In genomic region chr15:77569647-77570186, GRCh38 we compare ENCODE assay signal across 9 cellular contexts.
A peak's percentile ranks its signal among the peaks of the same experiment; 100 is the strongest.
DNase-seq lines count a peak whose midpoint lies in the region; ATAC-seq, FAIRE-seq and TF ChIP-seq lines count a peak whose summit lies in the region.
"Had no signal": no experiment of that assay in that cellular context is flagged by ENCODE, and none has a peak within 500 bp of the region (broad histone marks: within the 10 kb centered on the region; RNA-seq: fewer than 3 reads in every experiment).

No MANE protein-coding gene starts in this region.

- no peaks in the 10 kb centered on the region for H3K9me3 Mint-ChIP-seq in activated T-helper 17 cell treated with anti-CD3 and anti-CD28 coated beads, Interleukin-2, amount 50 U/mL, for 72 hours
- H3K9me3 Mint-ChIP-seq: stimulated activated naive CD8-positive, alpha-beta T cell treated with anti-CD3 and anti-CD28 coated beads, Interleukin-15, Interleukin-2, amounts not matched to agents 100 ng/mL and 50 ng/mL, for 24 hours had no signal

- POLR2A ChIA-PET in K562 (lab: Yijun Ruan, JAX) = interaction anchor here (0.8 kb wide), 1 partner anchor 14 kb away, joined by 3 read pairs; no protein-coding TSS in a partner anchor

- no peaks in the 10 kb centered on the region for H3K9me1 ChIP-seq in K562 (ENCODE audit: control insufficient read depth, insufficient read depth, low read length)

- BruUV-seq in K562 (replicated peaks; lab: Mats Ljungman, UMichigan) = no TSS peak

- CTCF ChIA-PET in K562 (lab: Yijun Ruan, JAX; ENCODE audit: low intra/inter-chr PET ratio) = no interaction called here

- H2AFZ ChIP-seq in K562 (ENCODE audit: low read depth, low read length) = peak overlapping the region; percentile 78

- no peak overlapping the region for H3K4me3 Mint-ChIP-seq in activated T-helper 17 cell treated with anti-CD3 and anti-CD28 coated beads, Interleukin-2, amount 50 U/mL, for 72 hours
- H3K4me3 Mint-ChIP-seq: stimulated activated naive CD8-positive, alpha-beta T cell treated with anti-CD3 and anti-CD28 coated beads, Interleukin-15, Interleukin-2, amounts not matched to agents 100 ng/mL and 50 ng/mL, for 24 hours had no signal

- H4K20me1 ChIP-seq in K562 (replicated peaks; ENCODE audit: control insufficient read depth, insufficient read depth, low read length) = no peaks in the 10 kb centered on the region

- TF ChIP-seq CTCF in K562 (IDR thresholded peaks at IDR 0.05 in 2 of 3, conservative IDR thresholded peaks at IDR 0.05 in 1 of 3; ENCODE audit: insufficient read depth in 2 of 3, low read depth in 1 of 3, low read length in 3 of 3) = no peak
- no peak for TF ChIP-seq CTCF in suprapubic skin (IDR thresholded peaks at IDR 0.05)

- H3K36me3 ChIP-seq in K562 (ENCODE audit: control insufficient read depth, insufficient read depth, low read length) (no peaks in the 10 kb centered on the region), suprapubic skin (no peaks in the 10 kb centered on the region)

- TF ChIP-seq RAD21 in K562 (CRISPR knock-in tag; conservative IDR thresholded peaks at IDR 0.05 in 1 of 2, IDR thresholded peaks at IDR 0.05 in 1 of 2) = no peak

- H3K27ac ChIP-seq in K562 (ENCODE audit: extremely low read depth, low read depth, low read length) = peak overlapping the region; percentile 74; the same call in 2 of the 3 replicates
- H3K27ac ChIP-seq in suprapubic skin = no peak overlapping the region

- H3K27me3 ChIP-seq in K562 (ENCODE audit: control insufficient read depth in 2 of 2, insufficient read depth in 2 of 2, low read length in 2 of 2) = peaks cover 1 to 12% of the 10 kb centered on the region in 2 experiments; a peak in 4 of 5 replicates
- peaks cover 2% of the 10 kb centered on the region for H3K27me3 ChIP-seq in suprapubic skin

- H3K4me1 ChIP-seq in K562 (replicated peaks in 1 of 2; ENCODE audit: control insufficient read depth in 2 of 2, insufficient read depth in 2 of 2, low read length in 2 of 2) = peaks cover 11 to 14% of the 10 kb centered on the region in 2 experiments
- H3K4me1 ChIP-seq in suprapubic skin = peaks cover 5% of the 10 kb centered on the region

- TF ChIP-seq POLR2A in K562 (conservative IDR thresholded peaks at IDR 0.05) (no peak), suprapubic skin (IDR thresholded peaks at IDR 0.05) (no peak)

- peak overlapping the region; percentile 67 for H3K4me2 ChIP-seq in K562 (ENCODE audit: insufficient read depth, low read length)

- peaks cover 10% of the 10 kb centered on the region for H3K27me3 Mint-ChIP-seq in activated T-helper 17 cell treated with anti-CD3 and anti-CD28 coated beads, Interleukin-2, amount 50 U/mL, for 72 hours
- H3K27me3 Mint-ChIP-seq: stimulated activated naive CD8-positive, alpha-beta T cell treated with anti-CD3 and anti-CD28 coated beads, Interleukin-15, Interleukin-2, amounts not matched to agents 100 ng/mL and 50 ng/mL, for 24 hours had no signal

- TF ChIP-seq EP300 in K562 (IDR thresholded peaks at IDR 0.05; ENCODE audit: low read length) = no peak
- no peak for TF ChIP-seq EP300 in suprapubic skin (IDR thresholded peaks at IDR 0.05)

- peak; percentile 67 for FAIRE-seq in K562 (lab: Jason Lieb, UNC)

- in situ Hi-C loops in K562 (cut with MboI) = no loop called here

- H3K9me3 ChIP-seq in K562 (replicated peaks; ENCODE audit: control insufficient read depth, insufficient read depth, low read depth, low read length) (no peaks in the 10 kb centered on the region), suprapubic skin (no peaks in the 10 kb centered on the region)

- H3K4me1 Mint-ChIP-seq in activated T-helper 17 cell treated with anti-CD3 and anti-CD28 coated beads, Interleukin-2, amount 50 U/mL, for 72 hours = peaks cover 6% of the 10 kb centered on the region

- H3K4me3 ChIP-seq in K562 = no peak overlapping the region
- peak overlapping the region; percentile 27 for H3K4me3 ChIP-seq in suprapubic skin

- peak; percentile 13 for DNase-seq in NCI-H2227 treated with DMSO at 0.1 percent for 48 hours (lab: John Stamatoyannopoulos, UW)
- DNase-seq in K562 (ENCODE audit: extremely low read depth in 1 of 4, low spot score in 3 of 4) = peak in 3 of 4 experiments; percentile 29 to 54 (median 48)
- no peak for DNase-seq in left lobe of liver (ENCODE audit: low spot score)
- no peak for DNase-seq in suprapubic skin (ENCODE audit: low spot score in 2 of 2)
- DNase-seq in GM19238 (ENCODE audit: insufficient read length, low spot score) = no peak
- DNase-seq in DMS114 treated with DMSO at 0.1 percent for 48 hours (lab: John Stamatoyannopoulos, UW; ENCODE audit: unreplicated experiment) = no peak
- DNase-seq: Karpas-422 had no signal

- no peaks in the 10 kb centered on the region for H3K79me2 ChIP-seq in K562 (ENCODE audit: control insufficient read depth, insufficient read depth, low read length)

- ATAC-seq in K562 (peak; percentile 80), left lobe of liver (peak; percentile 55)
- ATAC-seq in activated T-helper 17 cell treated with anti-CD3 and anti-CD28 coated beads, Interleukin-2, amount 50 U/mL, for 72 hours (replicated peaks) = no peak

- no peak overlapping the region for H3K27ac Mint-ChIP-seq in activated T-helper 17 cell treated with anti-CD3 and anti-CD28 coated beads, Interleukin-2, amount 50 U/mL, for 72 hours
- H3K27ac Mint-ChIP-seq: stimulated activated naive CD8-positive, alpha-beta T cell treated with anti-CD3 and anti-CD28 coated beads, Interleukin-15, Interleukin-2, amounts not matched to agents 100 ng/mL and 50 ng/mL, for 24 hours had no signal

- H3K9ac ChIP-seq in K562 (ENCODE audit: insufficient read depth in 1 of 2, low read depth in 2 of 2, low read length in 2 of 2) = peak overlapping the region; percentile 52 to 83; a peak in 3 of 4 replicates

- H3K36me3 Mint-ChIP-seq in activated T-helper 17 cell treated with anti-CD3 and anti-CD28 coated beads, Interleukin-2, amount 50 U/mL, for 72 hours (ENCODE audit: low read depth) = no peaks in the 10 kb centered on the region

- 4% methylated on average over 6 of the region's 7 CpGs for WGBS in K562 (ENCODE audit: insufficient coverage, low coverage, missing lambda C conversion rate)
- whole genome bisulfite sequencing in suprapubic skin = 32% methylated on average over 6 of the region's 7 CpGs

- intact Hi-C loops in K562 (cut with micrococcal nuclease) = no loop called here

TF ChIP-seq in K562, 482 proteins besides CTCF, POLR2A, EP300 and RAD21 (continues in another document):
- TF ChIP-seq CEBPG (CRISPR knock-in tag; IDR thresholded peaks at IDR 0.05) = 0 out of 2 replicates have a peak, but pooled peaks have one; percentile 7
- TF ChIP-seq CEBPG (tag; conservative IDR thresholded peaks at IDR 0.05 in 1 of 2, IDR thresholded peaks at IDR 0.05 in 1 of 2) = peak; percentile 31 to 77; a peak in 3 of 4 replicates
- peak; percentile 34; the same call in 1 of the 2 replicates for TF ChIP-seq CREM (IDR thresholded peaks at IDR 0.05; ENCODE audit: low read depth)
- TF ChIP-seq, protein P1, sequence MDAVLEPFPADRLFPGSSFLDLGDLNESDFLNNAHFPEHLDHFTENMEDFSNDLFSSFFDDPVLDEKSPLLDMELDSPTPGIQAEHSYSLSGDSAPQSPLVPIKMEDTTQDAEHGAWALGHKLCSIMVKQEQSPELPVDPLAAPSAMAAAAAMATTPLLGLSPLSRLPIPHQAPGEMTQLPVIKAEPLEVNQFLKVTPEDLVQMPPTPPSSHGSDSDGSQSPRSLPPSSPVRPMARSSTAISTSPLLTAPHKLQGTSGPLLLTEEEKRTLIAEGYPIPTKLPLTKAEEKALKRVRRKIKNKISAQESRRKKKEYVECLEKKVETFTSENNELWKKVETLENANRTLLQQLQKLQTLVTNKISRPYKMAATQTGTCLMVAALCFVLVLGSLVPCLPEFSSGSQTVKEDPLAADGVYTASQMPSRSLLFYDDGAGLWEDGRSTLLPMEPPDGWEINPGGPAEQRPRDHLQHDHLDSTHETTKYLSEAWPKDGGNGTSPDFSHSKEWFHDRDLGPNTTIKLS (IDR thresholded peaks at IDR 0.05; ENCODE audit: borderline replicate concordance, low read depth) = no peak
- TF ChIP-seq POLR2G (IDR thresholded peaks at IDR 0.05; ENCODE audit: low read depth, low read length) = no peak
- 0 out of 2 replicates have a peak, but pooled peaks have one; percentile 47 for TF ChIP-seq HDAC8 (tag; IDR thresholded peaks at IDR 0.05)
- TF ChIP-seq ZNF133 (CRISPR knock-in tag; IDR thresholded peaks at IDR 0.05) = no peak
- no peak for TF ChIP-seq U2AF2 (optimal IDR thresholded peaks at IDR 0.05; ENCODE audit: low read depth, low read length)
- TF ChIP-seq ZNF175 (CRISPR knock-in tag; IDR thresholded peaks at IDR 0.05; ENCODE audit: low read depth) = peak; percentile 72
- TF ChIP-seq ARHGAP35 (IDR thresholded peaks at IDR 0.05; ENCODE audit: partially characterized antibody) = no peak
- no peak for TF ChIP-seq PTBP1 (IDR thresholded peaks at IDR 0.05; ENCODE audit: low read depth, low read length)
- no peak for TF ChIP-seq SNIP1 (IDR thresholded peaks at IDR 0.05; ENCODE audit: low read depth)
- no peak for TF ChIP-seq CAMTA2 (CRISPR knock-in tag; conservative IDR thresholded peaks at IDR 0.05)
- TF ChIP-seq MEF2D (tag; conservative IDR thresholded peaks at IDR 0.05; ENCODE audit: low read depth) = peak; percentile 40; the same call in 1 of the 2 replicates
- no peak for TF ChIP-seq BRF2 (IDR thresholded peaks at IDR 0.05; ENCODE audit: borderline replicate concordance, insufficient read depth, insufficient read length)
- TF ChIP-seq CEBPB (tag; IDR thresholded peaks at IDR 0.05) = peak; percentile 73
- TF ChIP-seq FOXJ2 (tag; IDR thresholded peaks at IDR 0.05) = no peak
- TF ChIP-seq MEIS2 (IDR thresholded peaks at IDR 0.05; ENCODE audit: partially characterized antibody) = peak; percentile 24
- TF ChIP-seq ZBTB1 (CRISPR knock-in tag; IDR thresholded peaks at IDR 0.05; ENCODE audit: borderline replicate concordance, low read depth) = no peak
- no peak for TF ChIP-seq RBFOX2 (IDR thresholded peaks at IDR 0.05; ENCODE audit: low read depth, low read length)

Comparison
In these comparisons a context has a peak if more than half of its experiments do, and no peak if none do; other contexts are left out.
1. DNase-seq: peak in NCI-H2227 treated with DMSO at 0.1 percent for 48 hours (single experiment) and K562 (3 of 4); none in left lobe of liver (single experiment), suprapubic skin (0 of 2), GM19238 (single experiment) and DMS114 treated with DMSO at 0.1 percent for 48 hours (single experiment).